ENCODE assay signal across 8 cellular contexts in genomic region chr2:127649684-127650040, GRCh38.
A peak's percentile ranks its signal among the peaks of the same experiment; 100 is the strongest.
DNase-seq lines count a peak whose midpoint lies in the region; ATAC-seq and TF ChIP-seq lines count a peak whose summit lies in the region.

No MANE protein-coding gene starts in this region.

- H3K36me3 ChIP-seq in WERI-Rb-1, result no peaks in the 10 kb centered on the region

- no peak overlapping the region for H3K27ac ChIP-seq in WERI-Rb-1

- peak; percentile 93 for DNase-seq in ELR (ENCODE audit: low read depth)
- peak; percentile 71 for DNase-seq in NCI-H2107 (lab: John Stamatoyannopoulos, UW)
- DNase-seq in WERI-Rb-1, result peak; percentile 90
- peak; percentile 67 to 86 for DNase-seq in T47D (ENCODE audit: low read depth in 1 of 2, low spot score in 1 of 2)
- peak; percentile 93 for DNase-seq in inferior parietal cortex (ENCODE audit: extremely low spot score)
- DNase-seq in stimulated activated CD4-positive, alpha-beta T cell treated with anti-CD3 and anti-CD28 coated beads, Interleukin-12 subunit alpha, Interleukin-12 subunit beta, amount 100 ng/mL, for 48 hours (ENCODE audit: low read depth in 2 of 3, low spot score in 1 of 3), result peak; percentile 65 to 95 (median 84)

- TF ChIP-seq CTCF in WERI-Rb-1 (IDR thresholded peaks at IDR 0.05; ENCODE audit: low read depth, low read length), result peak; percentile 82

- in situ Hi-C loops in T47D (cut with HindIII; ENCODE audit: low pct_unique_long_range_greater_than_20kb, low sequenced_read_pairs), result no loop called here

- peak; percentile 61 for ATAC-seq in HG02588 (IDR thresholded peaks at IDR 0.05; ENCODE audit: unreplicated experiment)
- no peak for ATAC-seq in GM19467 (IDR thresholded peaks at IDR 0.05; ENCODE audit: unreplicated experiment)

- H3K9me3 ChIP-seq in WERI-Rb-1 (ENCODE audit: severe bottlenecking), result no peaks in the 10 kb centered on the region

- H3K4me3 ChIP-seq in WERI-Rb-1 (ENCODE audit: low read depth, low read length), result no peak overlapping the region

- no peaks in the 10 kb centered on the region for H3K27me3 ChIP-seq in WERI-Rb-1 (ENCODE audit: insufficient read depth, low read depth, severe bottlenecking)
